ENCODE assay signal across 1 cellular context in the genomic region with DNA sequence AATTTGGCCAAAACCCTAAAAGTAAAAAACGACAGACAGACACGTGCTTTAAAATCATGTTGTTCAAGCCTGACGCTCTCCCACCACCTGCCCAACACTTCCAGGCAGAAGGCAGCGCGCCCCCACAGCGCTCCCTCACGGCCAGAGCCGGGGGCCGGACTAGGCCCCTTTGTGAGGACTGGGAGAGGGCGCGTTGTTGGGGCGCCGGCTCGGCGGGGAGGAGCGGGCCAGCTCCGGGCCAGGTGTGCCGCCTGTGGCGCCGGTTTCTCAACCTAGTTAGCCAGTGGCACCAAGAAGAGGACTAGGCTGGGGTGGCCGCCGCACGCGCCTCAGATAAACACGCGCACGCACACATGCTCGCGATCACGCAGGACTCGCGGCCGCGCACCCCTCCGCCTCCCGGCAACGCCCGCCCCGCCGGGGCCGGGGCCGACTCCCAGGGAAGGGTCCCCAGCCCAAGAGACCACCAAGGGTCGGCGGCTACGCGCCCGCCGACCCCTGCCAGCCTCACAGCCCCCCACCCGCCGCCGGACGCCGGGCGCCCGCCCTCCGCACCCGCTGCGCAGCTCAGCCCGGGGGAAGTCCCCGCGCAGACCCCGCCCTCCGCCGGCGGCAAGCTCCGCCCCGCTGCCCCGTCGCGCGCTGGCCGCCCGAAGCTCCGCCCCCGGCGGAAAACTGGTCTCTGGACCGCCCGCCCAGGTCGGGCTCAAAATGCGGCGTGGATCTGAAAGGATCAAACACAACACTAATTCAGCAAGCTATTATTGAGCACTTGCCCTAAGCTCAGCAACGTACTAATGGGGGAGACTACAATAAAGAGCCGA.
TF ChIP-seq lines count a peak whose summit lies in the region.

A gene (minus strand): TSS at position 584 of the 824 bp plus-strand sequence.

TF ChIP-seq in HepG2, 621 proteins besides CTCF, POLR2A, EP300 and RAD21 (continued from another document and continues in another):
- TF ChIP-seq, protein P1, sequence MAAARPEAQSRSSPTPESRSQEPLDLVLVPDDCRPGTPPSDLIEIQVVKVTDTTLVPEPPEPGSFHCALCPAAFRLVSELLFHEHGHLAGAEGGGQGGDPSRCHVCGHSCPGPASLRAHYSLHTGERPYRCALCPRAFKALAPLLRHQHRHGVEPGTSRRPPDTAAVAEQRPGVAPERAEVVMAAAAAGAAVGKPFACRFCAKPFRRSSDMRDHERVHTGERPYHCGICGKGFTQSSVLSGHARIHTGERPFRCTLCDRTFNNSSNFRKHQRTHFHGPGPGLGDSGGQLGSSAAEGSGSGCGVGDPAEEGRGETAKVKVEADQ (CRISPR knock-in tag; IDR thresholded peaks at IDR 0.05; ENCODE audit: borderline replicate concordance): no peak
- TF ChIP-seq, protein P2, sequence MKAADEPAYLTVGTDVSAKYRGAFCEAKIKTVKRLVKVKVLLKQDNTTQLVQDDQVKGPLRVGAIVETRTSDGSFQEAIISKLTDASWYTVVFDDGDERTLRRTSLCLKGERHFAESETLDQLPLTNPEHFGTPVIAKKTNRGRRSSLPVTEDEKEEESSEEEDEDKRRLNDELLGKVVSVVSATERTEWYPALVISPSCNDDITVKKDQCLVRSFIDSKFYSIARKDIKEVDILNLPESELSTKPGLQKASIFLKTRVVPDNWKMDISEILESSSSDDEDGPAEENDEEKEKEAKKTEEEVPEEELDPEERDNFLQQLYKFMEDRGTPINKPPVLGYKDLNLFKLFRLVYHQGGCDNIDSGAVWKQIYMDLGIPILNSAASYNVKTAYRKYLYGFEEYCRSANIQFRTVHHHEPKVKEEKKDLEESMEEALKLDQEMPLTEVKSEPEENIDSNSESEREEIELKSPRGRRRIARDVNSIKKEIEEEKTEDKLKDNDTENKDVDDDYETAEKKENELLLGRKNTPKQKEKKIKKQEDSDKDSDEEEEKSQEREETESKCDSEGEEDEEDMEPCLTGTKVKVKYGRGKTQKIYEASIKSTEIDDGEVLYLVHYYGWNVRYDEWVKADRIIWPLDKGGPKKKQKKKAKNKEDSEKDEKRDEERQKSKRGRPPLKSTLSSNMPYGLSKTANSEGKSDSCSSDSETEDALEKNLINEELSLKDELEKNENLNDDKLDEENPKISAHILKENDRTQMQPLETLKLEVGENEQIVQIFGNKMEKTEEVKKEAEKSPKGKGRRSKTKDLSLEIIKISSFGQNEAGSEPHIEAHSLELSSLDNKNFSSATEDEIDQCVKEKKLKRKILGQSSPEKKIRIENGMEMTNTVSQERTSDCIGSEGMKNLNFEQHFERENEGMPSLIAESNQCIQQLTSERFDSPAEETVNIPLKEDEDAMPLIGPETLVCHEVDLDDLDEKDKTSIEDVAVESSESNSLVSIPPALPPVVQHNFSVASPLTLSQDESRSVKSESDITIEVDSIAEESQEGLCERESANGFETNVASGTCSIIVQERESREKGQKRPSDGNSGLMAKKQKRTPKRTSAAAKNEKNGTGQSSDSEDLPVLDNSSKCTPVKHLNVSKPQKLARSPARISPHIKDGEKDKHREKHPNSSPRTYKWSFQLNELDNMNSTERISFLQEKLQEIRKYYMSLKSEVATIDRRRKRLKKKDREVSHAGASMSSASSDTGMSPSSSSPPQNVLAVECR (CRISPR knock-in tag; IDR thresholded peaks at IDR 0.05; ENCODE audit: borderline replicate concordance): peak; percentile 73
- TF ChIP-seq, protein P3, sequence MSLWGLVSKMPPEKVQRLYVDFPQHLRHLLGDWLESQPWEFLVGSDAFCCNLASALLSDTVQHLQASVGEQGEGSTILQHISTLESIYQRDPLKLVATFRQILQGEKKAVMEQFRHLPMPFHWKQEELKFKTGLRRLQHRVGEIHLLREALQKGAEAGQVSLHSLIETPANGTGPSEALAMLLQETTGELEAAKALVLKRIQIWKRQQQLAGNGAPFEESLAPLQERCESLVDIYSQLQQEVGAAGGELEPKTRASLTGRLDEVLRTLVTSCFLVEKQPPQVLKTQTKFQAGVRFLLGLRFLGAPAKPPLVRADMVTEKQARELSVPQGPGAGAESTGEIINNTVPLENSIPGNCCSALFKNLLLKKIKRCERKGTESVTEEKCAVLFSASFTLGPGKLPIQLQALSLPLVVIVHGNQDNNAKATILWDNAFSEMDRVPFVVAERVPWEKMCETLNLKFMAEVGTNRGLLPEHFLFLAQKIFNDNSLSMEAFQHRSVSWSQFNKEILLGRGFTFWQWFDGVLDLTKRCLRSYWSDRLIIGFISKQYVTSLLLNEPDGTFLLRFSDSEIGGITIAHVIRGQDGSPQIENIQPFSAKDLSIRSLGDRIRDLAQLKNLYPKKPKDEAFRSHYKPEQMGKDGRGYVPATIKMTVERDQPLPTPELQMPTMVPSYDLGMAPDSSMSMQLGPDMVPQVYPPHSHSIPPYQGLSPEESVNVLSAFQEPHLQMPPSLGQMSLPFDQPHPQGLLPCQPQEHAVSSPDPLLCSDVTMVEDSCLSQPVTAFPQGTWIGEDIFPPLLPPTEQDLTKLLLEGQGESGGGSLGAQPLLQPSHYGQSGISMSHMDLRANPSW (CRISPR knock-in tag; IDR thresholded peaks at IDR 0.05; ENCODE audit: borderline replicate concordance): no peak
- TF ChIP-seq RCOR2 (CRISPR knock-in tag; IDR thresholded peaks at IDR 0.05): no peak
- TF ChIP-seq ZFAT (CRISPR knock-in tag; conservative IDR thresholded peaks at IDR 0.05): no peak
- TF ChIP-seq MTF1 (CRISPR knock-in tag; IDR thresholded peaks at IDR 0.05): peak; percentile 23; the same call in 1 of the 2 replicates
- peak; percentile 61 for TF ChIP-seq XRCC5 (optimal IDR thresholded peaks at IDR 0.05; ENCODE audit: low read length)
- TF ChIP-seq, protein P4, sequence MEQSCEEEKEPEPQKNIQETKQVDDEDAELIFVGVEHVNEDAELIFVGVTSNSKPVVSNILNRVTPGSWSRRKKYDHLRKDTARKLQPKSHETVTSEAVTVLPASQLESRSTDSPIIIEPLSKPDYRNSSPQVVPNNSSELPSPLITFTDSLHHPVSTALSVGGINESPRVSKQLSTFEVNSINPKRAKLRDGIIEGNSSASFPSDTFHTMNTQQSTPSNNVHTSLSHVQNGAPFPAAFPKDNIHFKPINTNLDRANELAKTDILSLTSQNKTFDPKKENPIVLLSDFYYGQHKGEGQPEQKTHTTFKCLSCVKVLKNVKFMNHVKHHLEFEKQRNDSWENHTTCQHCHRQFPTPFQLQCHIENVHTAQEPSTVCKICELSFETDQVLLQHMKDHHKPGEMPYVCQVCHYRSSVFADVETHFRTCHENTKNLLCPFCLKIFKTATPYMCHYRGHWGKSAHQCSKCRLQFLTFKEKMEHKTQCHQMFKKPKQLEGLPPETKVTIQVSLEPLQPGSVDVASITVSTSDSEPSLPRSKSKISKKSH (CRISPR knock-in tag; IDR thresholded peaks at IDR 0.05; ENCODE audit: borderline replicate concordance): no peak; the same call in 1 of the 2 replicates
- no peak for TF ChIP-seq JDP2 (CRISPR knock-in tag; IDR thresholded peaks at IDR 0.05; ENCODE audit: borderline replicate concordance)
- no peak for TF ChIP-seq TCF7L2 (IDR thresholded peaks at IDR 0.05; ENCODE audit: low read depth, low read length)
- TF ChIP-seq, protein P5, sequence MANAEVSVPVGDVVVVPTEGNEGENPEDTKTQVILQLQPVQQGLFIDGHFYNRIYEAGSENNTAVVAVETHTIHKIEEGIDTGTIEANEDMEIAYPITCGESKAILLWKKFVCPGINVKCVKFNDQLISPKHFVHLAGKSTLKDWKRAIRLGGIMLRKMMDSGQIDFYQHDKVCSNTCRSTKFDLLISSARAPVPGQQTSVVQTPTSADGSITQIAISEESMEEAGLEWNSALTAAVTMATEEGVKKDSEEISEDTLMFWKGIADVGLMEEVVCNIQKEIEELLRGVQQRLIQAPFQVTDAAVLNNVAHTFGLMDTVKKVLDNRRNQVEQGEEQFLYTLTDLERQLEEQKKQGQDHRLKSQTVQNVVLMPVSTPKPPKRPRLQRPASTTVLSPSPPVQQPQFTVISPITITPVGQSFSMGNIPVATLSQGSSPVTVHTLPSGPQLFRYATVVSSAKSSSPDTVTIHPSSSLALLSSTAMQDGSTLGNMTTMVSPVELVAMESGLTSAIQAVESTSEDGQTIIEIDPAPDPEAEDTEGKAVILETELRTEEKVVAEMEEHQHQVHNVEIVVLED (CRISPR knock-in tag; IDR thresholded peaks at IDR 0.05; ENCODE audit: borderline replicate concordance): peak; percentile 31; the same call in 1 of the 2 replicates
- TF ChIP-seq HCFC1 (IDR thresholded peaks at IDR 0.05; ENCODE audit: low read depth, low read length): no peak
- 0 out of 2 replicates have a peak, but pooled peaks have one; percentile 35 for TF ChIP-seq ZNF263 (CRISPR knock-in tag; IDR thresholded peaks at IDR 0.05)
- TF ChIP-seq, protein P6, sequence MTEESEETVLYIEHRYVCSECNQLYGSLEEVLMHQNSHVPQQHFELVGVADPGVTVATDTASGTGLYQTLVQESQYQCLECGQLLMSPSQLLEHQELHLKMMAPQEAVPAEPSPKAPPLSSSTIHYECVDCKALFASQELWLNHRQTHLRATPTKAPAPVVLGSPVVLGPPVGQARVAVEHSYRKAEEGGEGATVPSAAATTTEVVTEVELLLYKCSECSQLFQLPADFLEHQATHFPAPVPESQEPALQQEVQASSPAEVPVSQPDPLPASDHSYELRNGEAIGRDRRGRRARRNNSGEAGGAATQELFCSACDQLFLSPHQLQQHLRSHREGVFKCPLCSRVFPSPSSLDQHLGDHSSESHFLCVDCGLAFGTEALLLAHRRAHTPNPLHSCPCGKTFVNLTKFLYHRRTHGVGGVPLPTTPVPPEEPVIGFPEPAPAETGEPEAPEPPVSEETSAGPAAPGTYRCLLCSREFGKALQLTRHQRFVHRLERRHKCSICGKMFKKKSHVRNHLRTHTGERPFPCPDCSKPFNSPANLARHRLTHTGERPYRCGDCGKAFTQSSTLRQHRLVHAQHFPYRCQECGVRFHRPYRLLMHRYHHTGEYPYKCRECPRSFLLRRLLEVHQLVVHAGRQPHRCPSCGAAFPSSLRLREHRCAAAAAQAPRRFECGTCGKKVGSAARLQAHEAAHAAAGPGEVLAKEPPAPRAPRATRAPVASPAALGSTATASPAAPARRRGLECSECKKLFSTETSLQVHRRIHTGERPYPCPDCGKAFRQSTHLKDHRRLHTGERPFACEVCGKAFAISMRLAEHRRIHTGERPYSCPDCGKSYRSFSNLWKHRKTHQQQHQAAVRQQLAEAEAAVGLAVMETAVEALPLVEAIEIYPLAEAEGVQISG (CRISPR knock-in tag; IDR thresholded peaks at IDR 0.05): peak; percentile 64
- TF ChIP-seq ATM (IDR thresholded peaks at IDR 0.05; ENCODE audit: borderline replicate concordance): no peak
- TF ChIP-seq SMYD3 (CRISPR knock-in tag; IDR thresholded peaks at IDR 0.05): no peak
- no peak for TF ChIP-seq ZNF3 (CRISPR knock-in tag; IDR thresholded peaks at IDR 0.05)
- TF ChIP-seq PRPF4 (IDR thresholded peaks at IDR 0.05; ENCODE audit: low read depth, low read length, poor library complexity, severe bottlenecking): no peak
- TF ChIP-seq, protein P7, sequence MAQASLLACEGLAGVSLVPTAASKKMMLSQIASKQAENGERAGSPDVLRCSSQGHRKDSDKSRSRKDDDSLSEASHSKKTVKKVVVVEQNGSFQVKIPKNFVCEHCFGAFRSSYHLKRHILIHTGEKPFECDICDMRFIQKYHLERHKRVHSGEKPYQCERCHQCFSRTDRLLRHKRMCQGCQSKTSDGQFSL (CRISPR knock-in tag; IDR thresholded peaks at IDR 0.05): no peak
- no peak for TF ChIP-seq PAX8 (CRISPR knock-in tag; IDR thresholded peaks at IDR 0.05; ENCODE audit: borderline replicate concordance)
- no peak for TF ChIP-seq REL (CRISPR knock-in tag; conservative IDR thresholded peaks at IDR 0.05)
- no peak for TF ChIP-seq ZNF550 (CRISPR knock-in tag; IDR thresholded peaks at IDR 0.05; ENCODE audit: borderline replicate concordance)
- TF ChIP-seq PHF5A (CRISPR knock-in tag; IDR thresholded peaks at IDR 0.05; ENCODE audit: low read depth, unreplicated experiment): no peak
- TF ChIP-seq, protein P8, sequence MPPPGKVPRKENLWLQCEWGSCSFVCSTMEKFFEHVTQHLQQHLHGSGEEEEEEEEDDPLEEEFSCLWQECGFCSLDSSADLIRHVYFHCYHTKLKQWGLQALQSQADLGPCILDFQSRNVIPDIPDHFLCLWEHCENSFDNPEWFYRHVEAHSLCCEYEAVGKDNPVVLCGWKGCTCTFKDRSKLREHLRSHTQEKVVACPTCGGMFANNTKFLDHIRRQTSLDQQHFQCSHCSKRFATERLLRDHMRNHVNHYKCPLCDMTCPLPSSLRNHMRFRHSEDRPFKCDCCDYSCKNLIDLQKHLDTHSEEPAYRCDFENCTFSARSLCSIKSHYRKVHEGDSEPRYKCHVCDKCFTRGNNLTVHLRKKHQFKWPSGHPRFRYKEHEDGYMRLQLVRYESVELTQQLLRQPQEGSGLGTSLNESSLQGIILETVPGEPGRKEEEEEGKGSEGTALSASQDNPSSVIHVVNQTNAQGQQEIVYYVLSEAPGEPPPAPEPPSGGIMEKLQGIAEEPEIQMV (CRISPR knock-in tag; IDR thresholded peaks at IDR 0.05; ENCODE audit: low read depth): peak; percentile 59; the same call in 1 of the 2 replicates
- peak; percentile 37; the same call in 1 of the 2 replicates for TF ChIP-seq HDAC1 (CRISPR knock-in tag; IDR thresholded peaks at IDR 0.05)
- no peak; the same call in 1 of the 2 replicates for TF ChIP-seq SALL2 (CRISPR knock-in tag; IDR thresholded peaks at IDR 0.05)
- TF ChIP-seq, protein P9, sequence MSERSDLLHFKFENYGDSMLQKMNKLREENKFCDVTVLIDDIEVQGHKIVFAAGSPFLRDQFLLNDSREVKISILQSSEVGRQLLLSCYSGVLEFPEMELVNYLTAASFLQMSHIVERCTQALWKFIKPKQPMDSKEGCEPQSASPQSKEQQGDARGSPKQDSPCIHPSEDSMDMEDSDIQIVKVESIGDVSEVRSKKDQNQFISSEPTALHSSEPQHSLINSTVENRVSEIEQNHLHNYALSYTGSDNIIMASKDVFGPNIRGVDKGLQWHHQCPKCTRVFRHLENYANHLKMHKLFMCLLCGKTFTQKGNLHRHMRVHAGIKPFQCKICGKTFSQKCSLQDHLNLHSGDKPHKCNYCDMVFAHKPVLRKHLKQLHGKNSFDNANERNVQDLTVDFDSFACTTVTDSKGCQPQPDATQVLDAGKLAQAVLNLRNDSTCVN (CRISPR knock-in tag; IDR thresholded peaks at IDR 0.05; ENCODE audit: borderline replicate concordance): 0 out of 2 replicates have a peak, but pooled peaks have one; percentile 61
- 0 out of 2 replicates have a peak, but pooled peaks have one; percentile 49 for TF ChIP-seq ZNF567 (CRISPR knock-in tag; IDR thresholded peaks at IDR 0.05; ENCODE audit: borderline replicate concordance)
- TF ChIP-seq HOXA9 (CRISPR knock-in tag; IDR thresholded peaks at IDR 0.05; ENCODE audit: borderline replicate concordance): no peak
- TF ChIP-seq BRCA1 (CRISPR knock-in tag; IDR thresholded peaks at IDR 0.05): peak; percentile 49
- TF ChIP-seq ZNF33A (CRISPR knock-in tag; IDR thresholded peaks at IDR 0.05; ENCODE audit: borderline replicate concordance): no peak
- no peak for TF ChIP-seq KLF11 (CRISPR knock-in tag; IDR thresholded peaks at IDR 0.05)
- no peak for TF ChIP-seq ATAD3A (CRISPR knock-in tag; IDR thresholded peaks at IDR 0.05)
- TF ChIP-seq RXRB (CRISPR knock-in tag; IDR thresholded peaks at IDR 0.05; ENCODE audit: borderline replicate concordance): 0 out of 2 replicates have a peak, but pooled peaks have one; percentile 29
- TF ChIP-seq ZNF501 (CRISPR knock-in tag; IDR thresholded peaks at IDR 0.05): peak; percentile 68
- TF ChIP-seq ZNF207 (IDR thresholded peaks at IDR 0.05; ENCODE audit: borderline replicate concordance): no peak
- no peak; the same call in 1 of the 2 replicates for TF ChIP-seq ZBTB7A (CRISPR knock-in tag; IDR thresholded peaks at IDR 0.05)
- TF ChIP-seq, protein P10, sequence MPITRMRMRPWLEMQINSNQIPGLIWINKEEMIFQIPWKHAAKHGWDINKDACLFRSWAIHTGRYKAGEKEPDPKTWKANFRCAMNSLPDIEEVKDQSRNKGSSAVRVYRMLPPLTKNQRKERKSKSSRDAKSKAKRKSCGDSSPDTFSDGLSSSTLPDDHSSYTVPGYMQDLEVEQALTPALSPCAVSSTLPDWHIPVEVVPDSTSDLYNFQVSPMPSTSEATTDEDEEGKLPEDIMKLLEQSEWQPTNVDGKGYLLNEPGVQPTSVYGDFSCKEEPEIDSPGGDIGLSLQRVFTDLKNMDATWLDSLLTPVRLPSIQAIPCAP (CRISPR knock-in tag; IDR thresholded peaks at IDR 0.05; ENCODE audit: low read depth): 0 out of 2 replicates have a peak, but pooled peaks have one; percentile 84
- TF ChIP-seq THAP11 (CRISPR knock-in tag; IDR thresholded peaks at IDR 0.05): peak; percentile 41
